1 cellular context compared by ENCODE assay signal in the genomic region with DNA sequence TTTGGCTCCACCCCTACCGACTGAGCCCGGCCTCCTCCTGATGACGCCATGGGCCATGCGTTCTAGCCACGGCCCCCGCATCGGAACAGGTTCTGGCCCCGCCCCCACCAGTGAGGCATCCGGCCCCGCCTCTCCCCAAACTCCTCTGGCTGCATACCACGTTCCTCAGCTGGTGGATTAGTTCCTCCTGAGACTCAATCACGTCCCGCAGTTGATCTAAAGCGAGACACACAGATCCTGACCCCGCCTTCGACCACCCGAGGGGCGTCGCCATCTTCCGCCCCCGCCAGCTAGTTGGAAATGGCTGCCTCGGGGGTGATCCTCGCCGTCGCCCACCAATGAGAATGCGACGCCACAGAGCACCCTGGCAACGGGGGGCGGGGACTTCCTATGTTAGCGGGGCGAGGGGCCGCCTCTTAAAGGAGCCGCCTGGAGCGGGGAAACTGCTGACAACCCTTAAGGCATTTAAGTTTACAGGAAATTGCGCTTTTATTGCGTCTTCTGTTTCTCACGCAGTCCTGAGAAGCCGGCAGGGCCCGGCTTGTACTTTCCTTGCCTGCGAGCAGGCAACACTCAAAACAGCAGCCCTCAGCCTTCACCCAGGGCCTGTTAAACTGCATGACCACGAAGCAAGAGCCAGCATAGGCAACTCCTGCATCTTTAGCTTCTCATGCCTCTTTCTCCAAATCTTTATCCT.
TF ChIP-seq lines count a peak whose summit lies in the region.

A gene with protein sequence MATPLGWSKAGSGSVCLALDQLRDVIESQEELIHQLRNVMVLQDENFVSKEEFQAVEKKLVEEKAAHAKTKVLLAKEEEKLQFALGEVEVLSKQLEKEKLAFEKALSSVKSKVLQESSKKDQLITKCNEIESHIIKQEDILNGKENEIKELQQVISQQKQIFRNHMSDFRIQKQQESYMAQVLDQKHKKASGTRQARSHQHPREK (minus strand): TSS at position 303 of the 697 bp plus-strand sequence. CDS start 29 bp downstream, at position 274.

TF ChIP-seq in HepG2, 621 proteins besides CTCF, POLR2A, EP300 and RAD21 (continued from another document):
- TF ChIP-seq, protein P1, sequence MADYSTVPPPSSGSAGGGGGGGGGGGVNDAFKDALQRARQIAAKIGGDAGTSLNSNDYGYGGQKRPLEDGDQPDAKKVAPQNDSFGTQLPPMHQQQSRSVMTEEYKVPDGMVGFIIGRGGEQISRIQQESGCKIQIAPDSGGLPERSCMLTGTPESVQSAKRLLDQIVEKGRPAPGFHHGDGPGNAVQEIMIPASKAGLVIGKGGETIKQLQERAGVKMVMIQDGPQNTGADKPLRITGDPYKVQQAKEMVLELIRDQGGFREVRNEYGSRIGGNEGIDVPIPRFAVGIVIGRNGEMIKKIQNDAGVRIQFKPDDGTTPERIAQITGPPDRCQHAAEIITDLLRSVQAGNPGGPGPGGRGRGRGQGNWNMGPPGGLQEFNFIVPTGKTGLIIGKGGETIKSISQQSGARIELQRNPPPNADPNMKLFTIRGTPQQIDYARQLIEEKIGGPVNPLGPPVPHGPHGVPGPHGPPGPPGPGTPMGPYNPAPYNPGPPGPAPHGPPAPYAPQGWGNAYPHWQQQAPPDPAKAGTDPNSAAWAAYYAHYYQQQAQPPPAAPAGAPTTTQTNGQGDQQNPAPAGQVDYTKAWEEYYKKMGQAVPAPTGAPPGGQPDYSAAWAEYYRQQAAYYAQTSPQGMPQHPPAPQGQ (CRISPR knock-in tag; IDR thresholded peaks at IDR 0.05; ENCODE audit: borderline replicate concordance): no peak
- TF ChIP-seq, protein P2, sequence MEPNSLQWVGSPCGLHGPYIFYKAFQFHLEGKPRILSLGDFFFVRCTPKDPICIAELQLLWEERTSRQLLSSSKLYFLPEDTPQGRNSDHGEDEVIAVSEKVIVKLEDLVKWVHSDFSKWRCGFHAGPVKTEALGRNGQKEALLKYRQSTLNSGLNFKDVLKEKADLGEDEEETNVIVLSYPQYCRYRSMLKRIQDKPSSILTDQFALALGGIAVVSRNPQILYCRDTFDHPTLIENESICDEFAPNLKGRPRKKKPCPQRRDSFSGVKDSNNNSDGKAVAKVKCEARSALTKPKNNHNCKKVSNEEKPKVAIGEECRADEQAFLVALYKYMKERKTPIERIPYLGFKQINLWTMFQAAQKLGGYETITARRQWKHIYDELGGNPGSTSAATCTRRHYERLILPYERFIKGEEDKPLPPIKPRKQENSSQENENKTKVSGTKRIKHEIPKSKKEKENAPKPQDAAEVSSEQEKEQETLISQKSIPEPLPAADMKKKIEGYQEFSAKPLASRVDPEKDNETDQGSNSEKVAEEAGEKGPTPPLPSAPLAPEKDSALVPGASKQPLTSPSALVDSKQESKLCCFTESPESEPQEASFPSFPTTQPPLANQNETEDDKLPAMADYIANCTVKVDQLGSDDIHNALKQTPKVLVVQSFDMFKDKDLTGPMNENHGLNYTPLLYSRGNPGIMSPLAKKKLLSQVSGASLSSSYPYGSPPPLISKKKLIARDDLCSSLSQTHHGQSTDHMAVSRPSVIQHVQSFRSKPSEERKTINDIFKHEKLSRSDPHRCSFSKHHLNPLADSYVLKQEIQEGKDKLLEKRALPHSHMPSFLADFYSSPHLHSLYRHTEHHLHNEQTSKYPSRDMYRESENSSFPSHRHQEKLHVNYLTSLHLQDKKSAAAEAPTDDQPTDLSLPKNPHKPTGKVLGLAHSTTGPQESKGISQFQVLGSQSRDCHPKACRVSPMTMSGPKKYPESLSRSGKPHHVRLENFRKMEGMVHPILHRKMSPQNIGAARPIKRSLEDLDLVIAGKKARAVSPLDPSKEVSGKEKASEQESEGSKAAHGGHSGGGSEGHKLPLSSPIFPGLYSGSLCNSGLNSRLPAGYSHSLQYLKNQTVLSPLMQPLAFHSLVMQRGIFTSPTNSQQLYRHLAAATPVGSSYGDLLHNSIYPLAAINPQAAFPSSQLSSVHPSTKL (CRISPR knock-in tag; IDR thresholded peaks at IDR 0.05): peak; percentile 40
- TF ChIP-seq NPAS2 (CRISPR knock-in tag; IDR thresholded peaks at IDR 0.05; ENCODE audit: borderline replicate concordance) (no peak), CAMTA2 (CRISPR knock-in tag; IDR thresholded peaks at IDR 0.05; ENCODE audit: borderline replicate concordance) (no peak), MIER3 (CRISPR knock-in tag; IDR thresholded peaks at IDR 0.05; ENCODE audit: borderline replicate concordance) (no peak), PHF20 (CRISPR knock-in tag; IDR thresholded peaks at IDR 0.05) (peak; percentile 63), NR2F1 (CRISPR knock-in tag; IDR thresholded peaks at IDR 0.05) (no peak), ETV5 (CRISPR knock-in tag; IDR thresholded peaks at IDR 0.05; ENCODE audit: borderline replicate concordance) (no peak), PAF1 (CRISPR knock-in tag; IDR thresholded peaks at IDR 0.05) (no peak), MAZ (IDR thresholded peaks at IDR 0.05; ENCODE audit: borderline replicate concordance, low read depth, low read length) (peak; percentile 75), MAZ (CRISPR knock-in tag; IDR thresholded peaks at IDR 0.05; ENCODE audit: low read depth) (peak; percentile 63; the same call in 1 of the 2 replicates), ZNF44 (CRISPR knock-in tag; IDR thresholded peaks at IDR 0.05) (peak; percentile 75), ZNF468 (CRISPR knock-in tag; IDR thresholded peaks at IDR 0.05) (no peak), NFKBIZ (CRISPR knock-in tag; IDR thresholded peaks at IDR 0.05) (no peak), ZNF598 (CRISPR knock-in tag; IDR thresholded peaks at IDR 0.05; ENCODE audit: borderline replicate concordance) (0 out of 2 replicates have a peak, but pooled peaks have one; percentile 30), SNAPC2 (CRISPR knock-in tag; IDR thresholded peaks at IDR 0.05) (no peak), PHF5A (CRISPR knock-in tag; IDR thresholded peaks at IDR 0.05; ENCODE audit: low read depth, unreplicated experiment) (no peak), KDM2A (CRISPR knock-in tag; IDR thresholded peaks at IDR 0.05; ENCODE audit: borderline replicate concordance, low read depth) (peak; percentile 83), GABPA (IDR thresholded peaks at IDR 0.05; ENCODE audit: low read depth, low read length) (no peak), GABPA (CRISPR knock-in tag; IDR thresholded peaks at IDR 0.05; ENCODE audit: low read depth) (peak; percentile 79), YY1 (IDR thresholded peaks at IDR 0.05; ENCODE audit: insufficient read depth, insufficient replicate concordance, low read depth, low read length) (peak; percentile 95), RFXANK (CRISPR knock-in tag; IDR thresholded peaks at IDR 0.05) (peak; percentile 46; the same call in 1 of the 2 replicates), ZFP36 (IDR thresholded peaks at IDR 0.05; ENCODE audit: borderline replicate concordance, low read depth, low read length, partially characterized antibody) (no peak), ZNF24 (IDR thresholded peaks at IDR 0.05) (no peak), CREM (IDR thresholded peaks at IDR 0.05) (peak; percentile 77), CREM (CRISPR knock-in tag; IDR thresholded peaks at IDR 0.05) (no peak), KMT2A (CRISPR knock-in tag; IDR thresholded peaks at IDR 0.05) (0 out of 2 replicates have a peak, but pooled peaks have one; percentile 16), SRF (IDR thresholded peaks at IDR 0.05; ENCODE audit: low read depth, low read length) (0 out of 2 replicates have a peak, but pooled peaks have one; percentile 40), HIVEP1 (CRISPR knock-in tag; IDR thresholded peaks at IDR 0.05) (peak; percentile 72), ZNF138 (CRISPR knock-in tag; IDR thresholded peaks at IDR 0.05; ENCODE audit: low read depth) (0 out of 2 replicates have a peak, but pooled peaks have one; percentile 14), NCOA2 (CRISPR knock-in tag; IDR thresholded peaks at IDR 0.05) (no peak), ASH2L (IDR thresholded peaks at IDR 0.05; ENCODE audit: insufficient read length, low read depth, low read length) (peak; percentile 77), ZNF451 (CRISPR knock-in tag; IDR thresholded peaks at IDR 0.05) (no peak), ZNF430 (CRISPR knock-in tag; IDR thresholded peaks at IDR 0.05) (no peak), ZNF747 (CRISPR knock-in tag; IDR thresholded peaks at IDR 0.05; ENCODE audit: borderline replicate concordance) (peak; percentile 17; the same call in 1 of the 2 replicates), CBFB (CRISPR knock-in tag; IDR thresholded peaks at IDR 0.05) (0 out of 2 replicates have a peak, but pooled peaks have one; percentile 44)
- TF ChIP-seq, protein P3, sequence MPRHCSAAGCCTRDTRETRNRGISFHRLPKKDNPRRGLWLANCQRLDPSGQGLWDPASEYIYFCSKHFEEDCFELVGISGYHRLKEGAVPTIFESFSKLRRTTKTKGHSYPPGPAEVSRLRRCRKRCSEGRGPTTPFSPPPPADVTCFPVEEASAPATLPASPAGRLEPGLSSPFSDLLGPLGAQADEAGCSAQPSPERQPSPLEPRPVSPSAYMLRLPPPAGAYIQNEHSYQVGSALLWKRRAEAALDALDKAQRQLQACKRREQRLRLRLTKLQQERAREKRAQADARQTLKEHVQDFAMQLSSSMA (CRISPR knock-in tag; IDR thresholded peaks at IDR 0.05): no peak
- TF ChIP-seq, protein P4, sequence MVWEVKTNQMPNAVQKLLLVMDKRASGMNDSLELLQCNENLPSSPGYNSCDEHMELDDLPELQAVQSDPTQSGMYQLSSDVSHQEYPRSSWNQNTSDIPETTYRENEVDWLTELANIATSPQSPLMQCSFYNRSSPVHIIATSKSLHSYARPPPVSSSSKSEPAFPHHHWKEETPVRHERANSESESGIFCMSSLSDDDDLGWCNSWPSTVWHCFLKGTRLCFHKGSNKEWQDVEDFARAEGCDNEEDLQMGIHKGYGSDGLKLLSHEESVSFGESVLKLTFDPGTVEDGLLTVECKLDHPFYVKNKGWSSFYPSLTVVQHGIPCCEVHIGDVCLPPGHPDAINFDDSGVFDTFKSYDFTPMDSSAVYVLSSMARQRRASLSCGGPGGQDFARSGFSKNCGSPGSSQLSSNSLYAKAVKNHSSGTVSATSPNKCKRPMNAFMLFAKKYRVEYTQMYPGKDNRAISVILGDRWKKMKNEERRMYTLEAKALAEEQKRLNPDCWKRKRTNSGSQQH (CRISPR knock-in tag; IDR thresholded peaks at IDR 0.05; ENCODE audit: low read depth): peak; percentile 62
- TF ChIP-seq, protein P5, sequence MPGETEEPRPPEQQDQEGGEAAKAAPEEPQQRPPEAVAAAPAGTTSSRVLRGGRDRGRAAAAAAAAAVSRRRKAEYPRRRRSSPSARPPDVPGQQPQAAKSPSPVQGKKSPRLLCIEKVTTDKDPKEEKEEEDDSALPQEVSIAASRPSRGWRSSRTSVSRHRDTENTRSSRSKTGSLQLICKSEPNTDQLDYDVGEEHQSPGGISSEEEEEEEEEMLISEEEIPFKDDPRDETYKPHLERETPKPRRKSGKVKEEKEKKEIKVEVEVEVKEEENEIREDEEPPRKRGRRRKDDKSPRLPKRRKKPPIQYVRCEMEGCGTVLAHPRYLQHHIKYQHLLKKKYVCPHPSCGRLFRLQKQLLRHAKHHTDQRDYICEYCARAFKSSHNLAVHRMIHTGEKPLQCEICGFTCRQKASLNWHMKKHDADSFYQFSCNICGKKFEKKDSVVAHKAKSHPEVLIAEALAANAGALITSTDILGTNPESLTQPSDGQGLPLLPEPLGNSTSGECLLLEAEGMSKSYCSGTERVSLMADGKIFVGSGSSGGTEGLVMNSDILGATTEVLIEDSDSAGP (CRISPR knock-in tag; IDR thresholded peaks at IDR 0.05; ENCODE audit: borderline replicate concordance): peak; percentile 100
- TF ChIP-seq, protein P6, sequence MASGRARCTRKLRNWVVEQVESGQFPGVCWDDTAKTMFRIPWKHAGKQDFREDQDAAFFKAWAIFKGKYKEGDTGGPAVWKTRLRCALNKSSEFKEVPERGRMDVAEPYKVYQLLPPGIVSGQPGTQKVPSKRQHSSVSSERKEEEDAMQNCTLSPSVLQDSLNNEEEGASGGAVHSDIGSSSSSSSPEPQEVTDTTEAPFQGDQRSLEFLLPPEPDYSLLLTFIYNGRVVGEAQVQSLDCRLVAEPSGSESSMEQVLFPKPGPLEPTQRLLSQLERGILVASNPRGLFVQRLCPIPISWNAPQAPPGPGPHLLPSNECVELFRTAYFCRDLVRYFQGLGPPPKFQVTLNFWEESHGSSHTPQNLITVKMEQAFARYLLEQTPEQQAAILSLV (CRISPR knock-in tag; IDR thresholded peaks at IDR 0.05; ENCODE audit: borderline replicate concordance): no peak
- TF ChIP-seq, protein P7, sequence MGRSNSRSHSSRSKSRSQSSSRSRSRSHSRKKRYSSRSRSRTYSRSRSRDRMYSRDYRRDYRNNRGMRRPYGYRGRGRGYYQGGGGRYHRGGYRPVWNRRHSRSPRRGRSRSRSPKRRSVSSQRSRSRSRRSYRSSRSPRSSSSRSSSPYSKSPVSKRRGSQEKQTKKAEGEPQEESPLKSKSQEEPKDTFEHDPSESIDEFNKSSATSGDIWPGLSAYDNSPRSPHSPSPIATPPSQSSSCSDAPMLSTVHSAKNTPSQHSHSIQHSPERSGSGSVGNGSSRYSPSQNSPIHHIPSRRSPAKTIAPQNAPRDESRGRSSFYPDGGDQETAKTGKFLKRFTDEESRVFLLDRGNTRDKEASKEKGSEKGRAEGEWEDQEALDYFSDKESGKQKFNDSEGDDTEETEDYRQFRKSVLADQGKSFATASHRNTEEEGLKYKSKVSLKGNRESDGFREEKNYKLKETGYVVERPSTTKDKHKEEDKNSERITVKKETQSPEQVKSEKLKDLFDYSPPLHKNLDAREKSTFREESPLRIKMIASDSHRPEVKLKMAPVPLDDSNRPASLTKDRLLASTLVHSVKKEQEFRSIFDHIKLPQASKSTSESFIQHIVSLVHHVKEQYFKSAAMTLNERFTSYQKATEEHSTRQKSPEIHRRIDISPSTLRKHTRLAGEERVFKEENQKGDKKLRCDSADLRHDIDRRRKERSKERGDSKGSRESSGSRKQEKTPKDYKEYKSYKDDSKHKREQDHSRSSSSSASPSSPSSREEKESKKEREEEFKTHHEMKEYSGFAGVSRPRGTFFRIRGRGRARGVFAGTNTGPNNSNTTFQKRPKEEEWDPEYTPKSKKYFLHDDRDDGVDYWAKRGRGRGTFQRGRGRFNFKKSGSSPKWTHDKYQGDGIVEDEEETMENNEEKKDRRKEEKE (IDR thresholded peaks at IDR 0.05): no peak
- TF ChIP-seq, protein P8, sequence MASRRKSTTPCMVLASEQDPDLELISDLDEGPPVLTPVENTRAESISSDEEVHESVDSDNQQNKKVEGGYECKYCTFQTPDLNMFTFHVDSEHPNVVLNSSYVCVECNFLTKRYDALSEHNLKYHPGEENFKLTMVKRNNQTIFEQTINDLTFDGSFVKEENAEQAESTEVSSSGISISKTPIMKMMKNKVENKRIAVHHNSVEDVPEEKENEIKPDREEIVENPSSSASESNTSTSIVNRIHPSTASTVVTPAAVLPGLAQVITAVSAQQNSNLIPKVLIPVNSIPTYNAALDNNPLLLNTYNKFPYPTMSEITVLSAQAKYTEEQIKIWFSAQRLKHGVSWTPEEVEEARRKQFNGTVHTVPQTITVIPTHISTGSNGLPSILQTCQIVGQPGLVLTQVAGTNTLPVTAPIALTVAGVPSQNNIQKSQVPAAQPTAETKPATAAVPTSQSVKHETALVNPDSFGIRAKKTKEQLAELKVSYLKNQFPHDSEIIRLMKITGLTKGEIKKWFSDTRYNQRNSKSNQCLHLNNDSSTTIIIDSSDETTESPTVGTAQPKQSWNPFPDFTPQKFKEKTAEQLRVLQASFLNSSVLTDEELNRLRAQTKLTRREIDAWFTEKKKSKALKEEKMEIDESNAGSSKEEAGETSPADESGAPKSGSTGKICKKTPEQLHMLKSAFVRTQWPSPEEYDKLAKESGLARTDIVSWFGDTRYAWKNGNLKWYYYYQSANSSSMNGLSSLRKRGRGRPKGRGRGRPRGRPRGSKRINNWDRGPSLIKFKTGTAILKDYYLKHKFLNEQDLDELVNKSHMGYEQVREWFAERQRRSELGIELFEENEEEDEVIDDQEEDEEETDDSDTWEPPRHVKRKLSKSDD (CRISPR knock-in tag; IDR thresholded peaks at IDR 0.05; ENCODE audit: low read depth): peak; percentile 74; the same call in 1 of the 2 replicates
